Comparison of ENCODE assay signal across 1 cellular context in the genomic region with DNA sequence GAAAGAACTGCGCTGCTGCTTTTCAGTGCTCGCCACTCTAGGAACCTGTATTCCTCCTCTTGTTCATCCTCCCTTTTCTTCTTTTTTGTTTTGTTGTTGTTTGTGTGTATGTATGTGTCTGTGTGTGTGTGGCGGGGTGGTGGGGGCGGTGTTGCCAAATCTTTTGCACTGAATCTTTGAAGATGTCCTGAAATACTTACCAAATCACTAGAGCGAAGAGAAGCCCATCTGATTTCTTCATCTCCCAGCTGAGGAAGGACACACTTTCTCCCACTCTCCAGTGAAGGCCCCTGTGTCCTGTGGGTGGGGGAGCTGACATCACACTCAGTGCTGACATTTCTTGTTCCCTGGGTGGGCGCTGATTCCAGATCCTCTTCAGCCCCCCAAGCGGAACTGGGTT.
TF ChIP-seq lines count a peak whose summit lies in the region.

No MANE protein-coding gene starts in this region.

TF ChIP-seq in IMR-90, 13 proteins besides CTCF, POLR2A, EP300 and RAD21:
- TF ChIP-seq CHD1 (IDR thresholded peaks at IDR 0.05; ENCODE audit: low read depth, low read length) = no peak
